Comparison of ENCODE assay signal across 1 cellular context in the genomic region with DNA sequence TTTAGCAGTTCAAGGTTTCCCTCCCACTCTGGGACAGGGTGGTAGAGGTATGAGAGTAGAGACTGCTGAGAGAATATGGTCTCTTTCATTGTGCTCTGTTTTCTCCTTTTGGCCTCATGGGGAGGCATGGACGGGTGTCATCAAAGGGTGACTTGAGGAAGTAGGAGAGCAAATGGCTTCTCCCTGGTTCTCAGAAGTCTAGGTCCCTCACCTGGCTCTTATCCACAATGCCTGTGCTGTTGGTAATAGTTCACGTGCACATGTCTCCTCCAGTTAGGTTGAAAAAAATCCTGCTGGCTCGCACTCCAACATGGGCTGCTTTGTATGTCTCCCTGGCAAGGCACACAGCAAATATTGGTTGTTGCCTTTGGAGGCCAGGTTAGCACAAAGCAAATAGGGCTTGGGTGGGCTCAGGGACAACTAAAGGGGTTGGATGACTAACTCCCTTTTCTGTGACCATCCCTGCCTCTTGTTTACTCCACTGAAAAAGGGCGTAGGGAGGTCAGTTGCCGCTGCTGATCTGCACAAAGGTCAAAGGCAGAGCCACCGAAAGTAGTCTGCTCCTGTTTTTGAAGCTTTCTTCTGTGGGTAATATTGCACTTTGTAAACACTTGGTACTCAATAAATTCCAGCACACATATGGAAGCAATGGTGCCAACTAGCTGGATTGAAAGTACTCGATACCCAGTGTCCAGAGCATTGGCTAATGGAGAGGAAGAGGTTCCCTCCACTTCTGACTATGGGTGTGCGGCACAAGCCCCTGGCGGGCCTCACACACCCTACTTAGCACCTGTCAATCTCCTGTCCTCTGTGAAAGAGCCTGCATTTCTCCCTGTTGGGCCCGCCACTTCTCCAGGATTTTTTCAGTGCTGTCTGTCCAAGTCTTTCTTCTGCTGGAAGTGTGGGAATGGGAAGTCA.
TF ChIP-seq lines count a peak whose summit lies in the region.

No MANE protein-coding gene starts in this region.

TF ChIP-seq in HepG2, 621 proteins besides CTCF, POLR2A, EP300 and RAD21 (continued from another document and continues in another):
- TF ChIP-seq, protein P1, sequence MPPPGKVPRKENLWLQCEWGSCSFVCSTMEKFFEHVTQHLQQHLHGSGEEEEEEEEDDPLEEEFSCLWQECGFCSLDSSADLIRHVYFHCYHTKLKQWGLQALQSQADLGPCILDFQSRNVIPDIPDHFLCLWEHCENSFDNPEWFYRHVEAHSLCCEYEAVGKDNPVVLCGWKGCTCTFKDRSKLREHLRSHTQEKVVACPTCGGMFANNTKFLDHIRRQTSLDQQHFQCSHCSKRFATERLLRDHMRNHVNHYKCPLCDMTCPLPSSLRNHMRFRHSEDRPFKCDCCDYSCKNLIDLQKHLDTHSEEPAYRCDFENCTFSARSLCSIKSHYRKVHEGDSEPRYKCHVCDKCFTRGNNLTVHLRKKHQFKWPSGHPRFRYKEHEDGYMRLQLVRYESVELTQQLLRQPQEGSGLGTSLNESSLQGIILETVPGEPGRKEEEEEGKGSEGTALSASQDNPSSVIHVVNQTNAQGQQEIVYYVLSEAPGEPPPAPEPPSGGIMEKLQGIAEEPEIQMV (CRISPR knock-in tag; IDR thresholded peaks at IDR 0.05; ENCODE audit: low read depth): no peak
- TF ChIP-seq ZNF678 (CRISPR knock-in tag; IDR thresholded peaks at IDR 0.05): no peak
- TF ChIP-seq, protein P2, sequence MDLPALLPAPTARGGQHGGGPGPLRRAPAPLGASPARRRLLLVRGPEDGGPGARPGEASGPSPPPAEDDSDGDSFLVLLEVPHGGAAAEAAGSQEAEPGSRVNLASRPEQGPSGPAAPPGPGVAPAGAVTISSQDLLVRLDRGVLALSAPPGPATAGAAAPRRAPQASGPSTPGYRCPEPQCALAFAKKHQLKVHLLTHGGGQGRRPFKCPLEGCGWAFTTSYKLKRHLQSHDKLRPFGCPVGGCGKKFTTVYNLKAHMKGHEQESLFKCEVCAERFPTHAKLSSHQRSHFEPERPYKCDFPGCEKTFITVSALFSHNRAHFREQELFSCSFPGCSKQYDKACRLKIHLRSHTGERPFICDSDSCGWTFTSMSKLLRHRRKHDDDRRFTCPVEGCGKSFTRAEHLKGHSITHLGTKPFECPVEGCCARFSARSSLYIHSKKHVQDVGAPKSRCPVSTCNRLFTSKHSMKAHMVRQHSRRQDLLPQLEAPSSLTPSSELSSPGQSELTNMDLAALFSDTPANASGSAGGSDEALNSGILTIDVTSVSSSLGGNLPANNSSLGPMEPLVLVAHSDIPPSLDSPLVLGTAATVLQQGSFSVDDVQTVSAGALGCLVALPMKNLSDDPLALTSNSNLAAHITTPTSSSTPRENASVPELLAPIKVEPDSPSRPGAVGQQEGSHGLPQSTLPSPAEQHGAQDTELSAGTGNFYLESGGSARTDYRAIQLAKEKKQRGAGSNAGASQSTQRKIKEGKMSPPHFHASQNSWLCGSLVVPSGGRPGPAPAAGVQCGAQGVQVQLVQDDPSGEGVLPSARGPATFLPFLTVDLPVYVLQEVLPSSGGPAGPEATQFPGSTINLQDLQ (CRISPR knock-in tag; IDR thresholded peaks at IDR 0.05): peak; percentile 56; the same call in 1 of the 2 replicates
- TF ChIP-seq, protein P3, sequence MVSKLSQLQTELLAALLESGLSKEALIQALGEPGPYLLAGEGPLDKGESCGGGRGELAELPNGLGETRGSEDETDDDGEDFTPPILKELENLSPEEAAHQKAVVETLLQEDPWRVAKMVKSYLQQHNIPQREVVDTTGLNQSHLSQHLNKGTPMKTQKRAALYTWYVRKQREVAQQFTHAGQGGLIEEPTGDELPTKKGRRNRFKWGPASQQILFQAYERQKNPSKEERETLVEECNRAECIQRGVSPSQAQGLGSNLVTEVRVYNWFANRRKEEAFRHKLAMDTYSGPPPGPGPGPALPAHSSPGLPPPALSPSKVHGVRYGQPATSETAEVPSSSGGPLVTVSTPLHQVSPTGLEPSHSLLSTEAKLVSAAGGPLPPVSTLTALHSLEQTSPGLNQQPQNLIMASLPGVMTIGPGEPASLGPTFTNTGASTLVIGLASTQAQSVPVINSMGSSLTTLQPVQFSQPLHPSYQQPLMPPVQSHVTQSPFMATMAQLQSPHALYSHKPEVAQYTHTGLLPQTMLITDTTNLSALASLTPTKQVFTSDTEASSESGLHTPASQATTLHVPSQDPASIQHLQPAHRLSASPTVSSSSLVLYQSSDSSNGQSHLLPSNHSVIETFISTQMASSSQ (IDR thresholded peaks at IDR 0.05; ENCODE audit: low read depth): peak; percentile 71
- TF ChIP-seq, protein P3 (CRISPR knock-in tag; IDR thresholded peaks at IDR 0.05; ENCODE audit: borderline replicate concordance): peak; percentile 89
- no peak for TF ChIP-seq BRCA1 (CRISPR knock-in tag; IDR thresholded peaks at IDR 0.05)
- TF ChIP-seq ZNF225 (CRISPR knock-in tag; IDR thresholded peaks at IDR 0.05): no peak
- peak; percentile 84; the same call in 1 of the 2 replicates for TF ChIP-seq ZBTB7A (CRISPR knock-in tag; IDR thresholded peaks at IDR 0.05)
- TF ChIP-seq, protein P4, sequence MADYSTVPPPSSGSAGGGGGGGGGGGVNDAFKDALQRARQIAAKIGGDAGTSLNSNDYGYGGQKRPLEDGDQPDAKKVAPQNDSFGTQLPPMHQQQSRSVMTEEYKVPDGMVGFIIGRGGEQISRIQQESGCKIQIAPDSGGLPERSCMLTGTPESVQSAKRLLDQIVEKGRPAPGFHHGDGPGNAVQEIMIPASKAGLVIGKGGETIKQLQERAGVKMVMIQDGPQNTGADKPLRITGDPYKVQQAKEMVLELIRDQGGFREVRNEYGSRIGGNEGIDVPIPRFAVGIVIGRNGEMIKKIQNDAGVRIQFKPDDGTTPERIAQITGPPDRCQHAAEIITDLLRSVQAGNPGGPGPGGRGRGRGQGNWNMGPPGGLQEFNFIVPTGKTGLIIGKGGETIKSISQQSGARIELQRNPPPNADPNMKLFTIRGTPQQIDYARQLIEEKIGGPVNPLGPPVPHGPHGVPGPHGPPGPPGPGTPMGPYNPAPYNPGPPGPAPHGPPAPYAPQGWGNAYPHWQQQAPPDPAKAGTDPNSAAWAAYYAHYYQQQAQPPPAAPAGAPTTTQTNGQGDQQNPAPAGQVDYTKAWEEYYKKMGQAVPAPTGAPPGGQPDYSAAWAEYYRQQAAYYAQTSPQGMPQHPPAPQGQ (CRISPR knock-in tag; IDR thresholded peaks at IDR 0.05; ENCODE audit: borderline replicate concordance): no peak
- no peak for TF ChIP-seq RBAK (CRISPR knock-in tag; IDR thresholded peaks at IDR 0.05)
- TF ChIP-seq TCF12 (IDR thresholded peaks at IDR 0.05): no peak
- TF ChIP-seq TCF12 (CRISPR knock-in tag; IDR thresholded peaks at IDR 0.05): peak; percentile 50; the same call in 1 of the 2 replicates
- TF ChIP-seq TGIF2 (CRISPR knock-in tag; IDR thresholded peaks at IDR 0.05): peak; percentile 76
- TF ChIP-seq, protein P5, sequence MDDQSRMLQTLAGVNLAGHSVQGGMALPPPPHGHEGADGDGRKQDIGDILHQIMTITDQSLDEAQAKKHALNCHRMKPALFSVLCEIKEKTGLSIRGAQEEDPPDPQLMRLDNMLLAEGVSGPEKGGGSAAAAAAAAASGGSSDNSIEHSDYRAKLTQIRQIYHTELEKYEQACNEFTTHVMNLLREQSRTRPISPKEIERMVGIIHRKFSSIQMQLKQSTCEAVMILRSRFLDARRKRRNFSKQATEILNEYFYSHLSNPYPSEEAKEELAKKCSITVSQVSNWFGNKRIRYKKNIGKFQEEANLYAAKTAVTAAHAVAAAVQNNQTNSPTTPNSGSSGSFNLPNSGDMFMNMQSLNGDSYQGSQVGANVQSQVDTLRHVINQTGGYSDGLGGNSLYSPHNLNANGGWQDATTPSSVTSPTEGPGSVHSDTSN (CRISPR knock-in tag; IDR thresholded peaks at IDR 0.05; ENCODE audit: borderline replicate concordance): no peak
- TF ChIP-seq KLF11 (CRISPR knock-in tag; IDR thresholded peaks at IDR 0.05): 0 out of 2 replicates have a peak, but pooled peaks have one; percentile 64
- TF ChIP-seq, protein P6, sequence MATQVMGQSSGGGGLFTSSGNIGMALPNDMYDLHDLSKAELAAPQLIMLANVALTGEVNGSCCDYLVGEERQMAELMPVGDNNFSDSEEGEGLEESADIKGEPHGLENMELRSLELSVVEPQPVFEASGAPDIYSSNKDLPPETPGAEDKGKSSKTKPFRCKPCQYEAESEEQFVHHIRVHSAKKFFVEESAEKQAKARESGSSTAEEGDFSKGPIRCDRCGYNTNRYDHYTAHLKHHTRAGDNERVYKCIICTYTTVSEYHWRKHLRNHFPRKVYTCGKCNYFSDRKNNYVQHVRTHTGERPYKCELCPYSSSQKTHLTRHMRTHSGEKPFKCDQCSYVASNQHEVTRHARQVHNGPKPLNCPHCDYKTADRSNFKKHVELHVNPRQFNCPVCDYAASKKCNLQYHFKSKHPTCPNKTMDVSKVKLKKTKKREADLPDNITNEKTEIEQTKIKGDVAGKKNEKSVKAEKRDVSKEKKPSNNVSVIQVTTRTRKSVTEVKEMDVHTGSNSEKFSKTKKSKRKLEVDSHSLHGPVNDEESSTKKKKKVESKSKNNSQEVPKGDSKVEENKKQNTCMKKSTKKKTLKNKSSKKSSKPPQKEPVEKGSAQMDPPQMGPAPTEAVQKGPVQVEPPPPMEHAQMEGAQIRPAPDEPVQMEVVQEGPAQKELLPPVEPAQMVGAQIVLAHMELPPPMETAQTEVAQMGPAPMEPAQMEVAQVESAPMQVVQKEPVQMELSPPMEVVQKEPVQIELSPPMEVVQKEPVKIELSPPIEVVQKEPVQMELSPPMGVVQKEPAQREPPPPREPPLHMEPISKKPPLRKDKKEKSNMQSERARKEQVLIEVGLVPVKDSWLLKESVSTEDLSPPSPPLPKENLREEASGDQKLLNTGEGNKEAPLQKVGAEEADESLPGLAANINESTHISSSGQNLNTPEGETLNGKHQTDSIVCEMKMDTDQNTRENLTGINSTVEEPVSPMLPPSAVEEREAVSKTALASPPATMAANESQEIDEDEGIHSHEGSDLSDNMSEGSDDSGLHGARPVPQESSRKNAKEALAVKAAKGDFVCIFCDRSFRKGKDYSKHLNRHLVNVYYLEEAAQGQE (IDR thresholded peaks at IDR 0.05; ENCODE audit: borderline replicate concordance in 1 of 2, low read depth in 1 of 2, low read length in 2 of 2): peak in 1 of 2 experiments; percentile 46; a peak in 1 of 4 replicates
- TF ChIP-seq MAZ (IDR thresholded peaks at IDR 0.05; ENCODE audit: borderline replicate concordance, low read depth, low read length): peak; percentile 19; the same call in 1 of the 2 replicates
- TF ChIP-seq MAZ (CRISPR knock-in tag; IDR thresholded peaks at IDR 0.05; ENCODE audit: low read depth): 0 out of 2 replicates have a peak, but pooled peaks have one; percentile 47
- peak; percentile 93 for TF ChIP-seq ZMYM4 (CRISPR knock-in tag; IDR thresholded peaks at IDR 0.05)
- TF ChIP-seq, protein P7, sequence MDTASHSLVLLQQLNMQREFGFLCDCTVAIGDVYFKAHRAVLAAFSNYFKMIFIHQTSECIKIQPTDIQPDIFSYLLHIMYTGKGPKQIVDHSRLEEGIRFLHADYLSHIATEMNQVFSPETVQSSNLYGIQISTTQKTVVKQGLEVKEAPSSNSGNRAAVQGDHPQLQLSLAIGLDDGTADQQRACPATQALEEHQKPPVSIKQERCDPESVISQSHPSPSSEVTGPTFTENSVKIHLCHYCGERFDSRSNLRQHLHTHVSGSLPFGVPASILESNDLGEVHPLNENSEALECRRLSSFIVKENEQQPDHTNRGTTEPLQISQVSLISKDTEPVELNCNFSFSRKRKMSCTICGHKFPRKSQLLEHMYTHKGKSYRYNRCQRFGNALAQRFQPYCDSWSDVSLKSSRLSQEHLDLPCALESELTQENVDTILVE (CRISPR knock-in tag; IDR thresholded peaks at IDR 0.05): peak; percentile 78
